Comparison of ENCODE assay signal across 8 cellular contexts in the genomic region with DNA sequence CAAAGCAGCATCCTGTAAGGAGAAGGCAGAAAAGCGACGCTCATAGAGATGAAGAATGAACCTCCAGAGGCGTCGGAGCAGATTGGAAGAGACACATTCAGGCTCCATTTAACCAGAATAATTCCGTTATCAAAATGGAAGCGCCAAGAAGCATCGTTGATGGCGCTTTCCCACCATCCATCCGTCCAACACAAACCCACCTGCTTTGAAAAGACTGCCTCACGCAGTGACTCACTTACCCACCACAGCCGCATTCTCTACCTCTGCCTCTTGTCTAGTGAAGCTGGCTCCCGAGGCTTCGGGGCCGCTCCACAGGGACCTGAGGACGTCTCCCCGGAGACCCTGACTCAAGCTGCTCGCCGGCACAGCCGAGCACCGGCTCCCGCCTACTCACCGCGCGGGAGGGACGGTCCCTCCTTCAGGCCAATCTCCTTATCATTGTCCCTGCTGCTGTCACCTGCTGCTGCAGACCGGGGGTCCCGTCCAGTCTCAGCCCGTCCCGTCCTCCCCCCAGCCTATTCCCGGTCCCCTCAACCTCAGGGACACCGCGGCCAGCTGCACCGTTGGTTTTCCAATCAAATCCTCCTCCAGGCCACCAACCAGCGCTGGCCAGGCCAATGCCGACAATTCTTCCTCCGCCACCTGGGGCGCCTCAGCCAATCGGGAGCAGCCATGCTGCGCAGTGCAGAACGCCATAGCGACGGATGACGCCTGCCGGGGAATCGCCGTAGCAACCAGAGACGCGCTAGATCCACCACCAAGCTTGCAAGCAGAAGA. TPM values are rescaled to one million over a fixed set of nuclear protein-coding genes. Genes with fewer than 3 reads are reported as not detected.
A peak's percentile ranks its signal among the peaks of the same experiment; 100 is the strongest.
DNase-seq lines count a peak whose midpoint lies in the region; ATAC-seq and TF ChIP-seq lines count a peak whose summit lies in the region.

A gene with protein sequence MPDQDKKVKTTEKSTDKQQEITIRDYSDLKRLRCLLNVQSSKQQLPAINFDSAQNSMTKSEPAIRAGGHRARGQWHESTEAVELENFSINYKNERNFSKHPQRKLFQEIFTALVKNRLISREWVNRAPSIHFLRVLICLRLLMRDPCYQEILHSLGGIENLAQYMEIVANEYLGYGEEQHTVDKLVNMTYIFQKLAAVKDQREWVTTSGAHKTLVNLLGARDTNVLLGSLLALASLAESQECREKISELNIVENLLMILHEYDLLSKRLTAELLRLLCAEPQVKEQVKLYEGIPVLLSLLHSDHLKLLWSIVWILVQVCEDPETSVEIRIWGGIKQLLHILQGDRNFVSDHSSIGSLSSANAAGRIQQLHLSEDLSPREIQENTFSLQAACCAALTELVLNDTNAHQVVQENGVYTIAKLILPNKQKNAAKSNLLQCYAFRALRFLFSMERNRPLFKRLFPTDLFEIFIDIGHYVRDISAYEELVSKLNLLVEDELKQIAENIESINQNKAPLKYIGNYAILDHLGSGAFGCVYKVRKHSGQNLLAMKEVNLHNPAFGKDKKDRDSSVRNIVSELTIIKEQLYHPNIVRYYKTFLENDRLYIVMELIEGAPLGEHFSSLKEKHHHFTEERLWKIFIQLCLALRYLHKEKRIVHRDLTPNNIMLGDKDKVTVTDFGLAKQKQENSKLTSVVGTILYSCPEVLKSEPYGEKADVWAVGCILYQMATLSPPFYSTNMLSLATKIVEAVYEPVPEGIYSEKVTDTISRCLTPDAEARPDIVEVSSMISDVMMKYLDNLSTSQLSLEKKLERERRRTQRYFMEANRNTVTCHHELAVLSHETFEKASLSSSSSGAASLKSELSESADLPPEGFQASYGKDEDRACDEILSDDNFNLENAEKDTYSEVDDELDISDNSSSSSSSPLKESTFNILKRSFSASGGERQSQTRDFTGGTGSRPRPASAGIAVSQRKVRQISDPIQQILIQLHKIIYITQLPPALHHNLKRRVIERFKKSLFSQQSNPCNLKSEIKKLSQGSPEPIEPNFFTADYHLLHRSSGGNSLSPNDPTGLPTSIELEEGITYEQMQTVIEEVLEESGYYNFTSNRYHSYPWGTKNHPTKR (minus strand): TSS at position 553 of the 777 bp plus-strand sequence. CDS start 16,501 bp downstream, outside the sequence.

- H3K4me1 Mint-ChIP-seq in mesothelial cell of epicardium: peaks cover 10% of the 10 kb centered on the region

- H3K27me3 Mint-ChIP-seq in mesothelial cell of epicardium (ENCODE audit: low read depth): peaks cover 8% of the 10 kb centered on the region

- peak within 1 kb of the TSS; percentile 83 for H3K4me3 Mint-ChIP-seq in mesothelial cell of epicardium

- H3K4me3 ChIP-seq in epithelial cell of esophagus (ENCODE audit: low read length): peak within 1 kb of the TSS; percentile 82

- H3K9me3 Mint-ChIP-seq in mesothelial cell of epicardium: no peaks in the 10 kb centered on the region

- ATAC-seq in GM19397 (IDR thresholded peaks at IDR 0.05; ENCODE audit: unreplicated experiment) (peak; percentile 100), HG03558 (IDR thresholded peaks at IDR 0.05; ENCODE audit: extremely low read depth, unreplicated experiment) (peak; percentile 100)

- DNase-seq in C1 segment of cervical spinal cord (lab: John Stamatoyannopoulos, UW) (peak; percentile 21 to 83 (median 66)), NK-92 (lab: John Stamatoyannopoulos, UW; ENCODE audit: unreplicated experiment) (peak; percentile 29), epithelial cell of esophagus (ENCODE audit: low read depth) (peak; percentile 94), mesothelial cell of epicardium (ENCODE audit: low spot score in 2 of 2, unreplicated experiment in 2 of 2) (peak; percentile 82 to 92)
- DNase-seq in activated CD8-positive, alpha-beta memory T cell treated with anti-CD3 and anti-CD28 coated beads, Interleukin-2, amount 50 U/mL, for 4 hours: peak; percentile 93
- DNase-seq in stimulated activated CD8-positive, alpha-beta memory T cell treated with anti-CD3 and anti-CD28 coated beads, Interleukin-15, amount 100 ng/mL, for 1 hour (ENCODE audit: low read depth): peak; percentile 81

- no peaks in the 10 kb centered on the region for H3K36me3 Mint-ChIP-seq in mesothelial cell of epicardium

- TF ChIP-seq CTCF in epithelial cell of esophagus (IDR thresholded peaks at IDR 0.05; ENCODE audit: insufficient read depth, low read depth, low read length, missing control alignments): peak; percentile 8
- no peak for TF ChIP-seq CTCF in mesothelial cell of epicardium (IDR thresholded peaks at IDR 0.05; ENCODE audit: unreplicated experiment)

- H3K27ac Mint-ChIP-seq in mesothelial cell of epicardium: peak within 1 kb of the TSS; percentile 21

RNA-seq across cellular contexts. Expression of the gene that starts here (rescaled TPM):
- total RNA-seq in mesothelial cell of epicardium: 0.84 to 1.3 TPM (median 1.2 TPM) in 3 replicates

Comparison
In these comparisons a context has a peak if more than half of its experiments do, and no peak if none do; other contexts are left out.
1. Peak in every context shown above with its lines: DNase-seq, ATAC-seq and H3K4me3 ChIP-seq.
2. DNase-seq: peak in every context shown above with its lines; median percentile 94 in epithelial cell of esophagus; 93 in activated CD8-positive, alpha-beta memory T cell treated with anti-CD3 and anti-CD28 coated beads, Interleukin-2, amount 50 U/mL, for 4 hours; 87 in mesothelial cell of epicardium; 81 in stimulated activated CD8-positive, alpha-beta memory T cell treated with anti-CD3 and anti-CD28 coated beads, Interleukin-15, amount 100 ng/mL, for 1 hour; 66 in C1 segment of cervical spinal cord; 29 in NK-92.